Comparison of ENCODE assay signal across 8 cellular contexts in genomic region chr10:25174461-25175230, GRCh38. TPM values are rescaled to one million over a fixed set of nuclear protein-coding genes. Genes with fewer than 3 reads are reported as not detected.
A peak's percentile ranks its signal among the peaks of the same experiment; 100 is the strongest.
DNase-seq lines count a peak whose midpoint lies in the region; ATAC-seq and TF ChIP-seq lines count a peak whose summit lies in the region.

Gene GPR158 (plus strand): TSS chr10:25175001. CDS start chr10:25175421, 420 bp downstream.

- TF ChIP-seq CTCF in mesothelial cell of epicardium (IDR thresholded peaks at IDR 0.05; ENCODE audit: unreplicated experiment): no peak

- DNase-seq in Caki2 (ENCODE audit: low read depth): peak; percentile 96
- DNase-seq in NCI-H526 treated with DMSO at 0.1 percent for 48 hours (lab: John Stamatoyannopoulos, UW): peak; percentile 66
- peak; percentile 62 for DNase-seq in activated T-cell treated with anti-CD3 and anti-CD28 coated beads, Interleukin-2, amount 50 U/mL, for 24 hours
- DNase-seq in mesothelial cell of epicardium (ENCODE audit: low spot score in 2 of 2, unreplicated experiment in 2 of 2): peak; percentile 90 to 96
- DNase-seq in stimulated activated CD8-positive, alpha-beta memory T cell treated with anti-CD3 and anti-CD28 coated beads, Interleukin-15, amount 100 ng/mL, for 1 hour (ENCODE audit: low read depth): peak; percentile 4

- H3K27me3 ChIP-seq in esophagus (ENCODE audit: control insufficient read depth in 1 of 2, insufficient read depth in 2 of 2, low read length in 2 of 2): peaks cover 0 to 18% of the 10 kb centered on the region in 2 donors

- ATAC-seq in HG02885 (IDR thresholded peaks at IDR 0.05; ENCODE audit: poor library complexity, unreplicated experiment) (peak; percentile 60), GM18505 (IDR thresholded peaks at IDR 0.05; ENCODE audit: unreplicated experiment) (no peak)

- H3K4me1 ChIP-seq in esophagus (ENCODE audit: control insufficient read depth in 2 of 2, insufficient read depth in 2 of 2, low read length in 1 of 2): peaks cover 8 to 14% of the 10 kb centered on the region in 2 donors

- no peaks in the 10 kb centered on the region for H3K36me3 Mint-ChIP-seq in activated T-cell treated with anti-CD3 and anti-CD28 coated beads, Interleukin-2, amount 50 U/mL, for 24 hours (ENCODE audit: low read depth)
- H3K36me3 Mint-ChIP-seq in mesothelial cell of epicardium: no peaks in the 10 kb centered on the region

- in situ Hi-C loops in Caki2 (cut with HindIII; ENCODE audit: low pct_unique_long_range_greater_than_20kb, low sequenced_read_pairs): no loop called here

- no peaks in the 10 kb centered on the region for H3K36me3 ChIP-seq in esophagus (ENCODE audit: control insufficient read depth in 2 of 2, insufficient read depth in 2 of 2, low read length in 1 of 2)

- peaks cover 0 to 8% of the 10 kb centered on the region in 2 donors for H3K9me3 ChIP-seq in esophagus (ENCODE audit: control insufficient read depth in 2 of 2, insufficient read depth in 1 of 2, low read depth in 1 of 2, low read length in 1 of 2)

- H3K4me3 Mint-ChIP-seq in activated T-cell treated with anti-CD3 and anti-CD28 coated beads, Interleukin-2, amount 50 U/mL, for 24 hours: peak within 1 kb of the TSS; percentile 45
- peak within 1 kb of the TSS; percentile 86 for H3K4me3 Mint-ChIP-seq in mesothelial cell of epicardium

- H3K27ac ChIP-seq in esophagus (ENCODE audit: low read depth in 2 of 2, low read length in 1 of 2): no peak within 1 kb of the TSS

- TF ChIP-seq POLR2A in GM18505 (IDR thresholded peaks at IDR 0.05; ENCODE audit: borderline replicate concordance, extremely low read depth, insufficient read depth, insufficient read length): no peak

- H3K4me1 Mint-ChIP-seq in activated T-cell treated with anti-CD3 and anti-CD28 coated beads, Interleukin-2, amount 50 U/mL, for 24 hours (ENCODE audit: low read depth): peaks cover 18% of the 10 kb centered on the region
- H3K4me1 Mint-ChIP-seq in mesothelial cell of epicardium: peaks cover 29% of the 10 kb centered on the region

- H3K27me3 Mint-ChIP-seq in activated T-cell treated with anti-CD3 and anti-CD28 coated beads, Interleukin-2, amount 50 U/mL, for 24 hours: peaks cover 71% of the 10 kb centered on the region
- H3K27me3 Mint-ChIP-seq in mesothelial cell of epicardium (ENCODE audit: low read depth): peaks cover 84% of the 10 kb centered on the region

- H3K27ac Mint-ChIP-seq in activated T-cell treated with anti-CD3 and anti-CD28 coated beads, Interleukin-2, amount 50 U/mL, for 24 hours: no peak within 1 kb of the TSS
- peak within 1 kb of the TSS; percentile 75 for H3K27ac Mint-ChIP-seq in mesothelial cell of epicardium

- peaks cover 4% of the 10 kb centered on the region for H3K9me3 Mint-ChIP-seq in activated T-cell treated with anti-CD3 and anti-CD28 coated beads, Interleukin-2, amount 50 U/mL, for 24 hours
- no peaks in the 10 kb centered on the region for H3K9me3 Mint-ChIP-seq in mesothelial cell of epicardium

- peak within 1 kb of the TSS; percentile 38 to 57 for H3K4me3 ChIP-seq in esophagus (ENCODE audit: low read depth in 1 of 2, low read length in 2 of 2)

- 3 to 4% methylated on average over 75 to 83 of the region's 83 CpGs for WGBS in esophagus, 2 donors

RNA-seq across cellular contexts. Expression of gene GPR158, which starts in this region (rescaled TPM):
- total RNA-seq in Caki2 (2014; rRNA removed; shearing (Covaris generic); ENCODE audit: low replicate concordance): not detected in 2 replicates
- polyA plus RNA-seq in esophagus: under 1 TPM in 1 of 2 donors, not detected in 1; under 0.01 TPM
- 7.3 to 7.9 TPM (median 7.5 TPM) in 3 replicates for total RNA-seq in mesothelial cell of epicardium

Comparison
In these comparisons a context has a peak if more than half of its experiments do, and no peak if none do; other contexts are left out.
1. Peak in DNase-seq in Caki2; RNA of the gene not detected or under 1 TPM.
2. DNase-seq: peak in every context shown above with its lines; median percentile 96 in Caki2; 93 in mesothelial cell of epicardium; 66 in NCI-H526 treated with DMSO at 0.1 percent for 48 hours; 62 in activated T-cell treated with anti-CD3 and anti-CD28 coated beads, Interleukin-2, amount 50 U/mL, for 24 hours; 4 in stimulated activated CD8-positive, alpha-beta memory T cell treated with anti-CD3 and anti-CD28 coated beads, Interleukin-15, amount 100 ng/mL, for 1 hour.